ENCODE assay signal across 8 cellular contexts in the genomic region with DNA sequence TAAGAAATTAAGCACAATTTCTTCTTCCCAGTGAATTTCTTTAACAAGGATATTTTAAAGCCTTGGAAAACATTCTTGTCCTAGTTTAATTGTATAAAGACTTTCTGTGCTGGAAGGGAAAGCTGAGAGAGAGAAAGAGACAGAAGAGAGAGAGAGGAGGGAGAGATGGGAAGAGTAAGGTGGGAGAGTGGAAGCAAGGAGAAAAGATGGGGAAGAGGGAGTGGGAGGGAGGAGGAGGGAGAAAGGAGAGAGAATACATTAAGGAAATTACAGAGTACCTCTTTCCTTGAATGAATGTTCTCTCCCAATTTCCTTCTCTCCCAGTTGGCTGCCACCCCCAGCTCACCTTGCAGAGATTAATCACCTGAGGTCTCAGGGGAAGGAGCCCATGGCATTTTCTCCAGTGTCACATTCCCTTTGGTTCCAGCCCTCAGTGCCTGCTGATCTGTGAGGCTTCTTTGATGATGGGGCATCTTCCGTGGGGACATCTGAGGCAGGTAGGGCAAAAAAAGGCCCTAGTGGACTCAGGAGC. TPM values are rescaled to one million over a fixed set of nuclear protein-coding genes. Genes with fewer than 3 reads are reported as not detected.
"Had no signal": no experiment of that assay in that cellular context is flagged by ENCODE, and none has a peak within 500 bp of the region (broad histone marks: within the 10 kb centered on the region; RNA-seq: fewer than 3 reads in every experiment).

No MANE protein-coding gene starts in this region.

- ATAC-seq: GM23338, K562 had no signal

- H3K4me3 ChIP-seq: GM23338, K562 had no signal

- DNase-seq: H9, HCEC 1CT, HFFc6, IMR-90 had no signal

RNA-seq across cellular contexts. Expression of a gene that starts 32.4 kb away (rescaled TPM):
- total RNA-seq: GM23338, H1, H9, HFFc6, HT-29, IMR-90, K562 had no signal

RNA-seq across cellular contexts. Expression of a gene that starts 54.8 kb away (rescaled TPM):
- total RNA-seq: HFFc6, HT-29, IMR-90, K562 had no signal
